Comparison of ENCODE assay signal across 18 cellular contexts in the genomic region with DNA sequence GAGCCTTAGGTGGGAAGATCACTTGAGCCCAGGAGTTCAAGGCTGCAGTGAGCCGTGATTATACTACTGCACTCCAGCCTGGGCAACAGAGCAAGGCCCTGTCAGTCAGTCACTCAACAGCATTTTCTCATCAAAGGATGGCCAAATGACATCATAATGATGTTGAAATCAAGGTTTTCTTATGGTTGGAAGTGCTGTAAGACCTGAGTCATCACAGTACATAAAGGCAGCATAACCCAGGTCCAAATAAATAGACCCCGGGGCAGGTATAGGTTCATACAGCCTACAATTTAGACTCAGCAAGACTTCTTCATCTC.
A peak's percentile ranks its signal among the peaks of the same experiment; 100 is the strongest.
DNase-seq lines count a peak whose midpoint lies in the region; ATAC-seq, FAIRE-seq and TF ChIP-seq lines count a peak whose summit lies in the region.
"Had no signal": no experiment of that assay in that cellular context is flagged by ENCODE, and none has a peak within 500 bp of the region (broad histone marks: within the 10 kb centered on the region; RNA-seq: fewer than 3 reads in every experiment).

No MANE protein-coding gene starts in this region.

- no peak overlapping the region for H3K4me2 ChIP-seq in K562 (ENCODE audit: insufficient read depth, low read length)

- no peak for FAIRE-seq in K562 (lab: Jason Lieb, UNC)
- FAIRE-seq: endothelial cell of umbilical vein had no signal

- H3K27ac ChIP-seq in left ventricle myocardium inferior (replicated peaks) (peak overlapping the region; percentile 42), right atrium auricular region (no peak overlapping the region), K562 (ENCODE audit: extremely low read depth, low read depth, low read length) (no peak overlapping the region), foreskin keratinocyte (no peak overlapping the region)
- H3K27ac ChIP-seq: left lung, SK-N-MC had no signal

- no peaks in the 10 kb centered on the region for H4K20me1 ChIP-seq in K562 (replicated peaks; ENCODE audit: control insufficient read depth, insufficient read depth, low read length)

- H3K27me3 ChIP-seq in left ventricle myocardium inferior (ENCODE audit: low read depth): no peaks in the 10 kb centered on the region
- H3K27me3 ChIP-seq in right atrium auricular region: no peaks in the 10 kb centered on the region
- no peaks in the 10 kb centered on the region; a peak in 1 of 5 replicates for H3K27me3 ChIP-seq in K562 (ENCODE audit: control insufficient read depth in 2 of 2, insufficient read depth in 2 of 2, low read length in 2 of 2)
- no peaks in the 10 kb centered on the region for H3K27me3 ChIP-seq in foreskin keratinocyte
- H3K27me3 ChIP-seq: left lung had no signal

- in situ Hi-C loops in K562 (cut with MboI): no loop called here

- no peak overlapping the region for H3K9ac ChIP-seq in K562 (ENCODE audit: insufficient read depth in 1 of 2, low read depth in 2 of 2, low read length in 2 of 2)

- no peak for TF ChIP-seq POLR2A in K562 (conservative IDR thresholded peaks at IDR 0.05)

- H3K4me3 ChIP-seq in left ventricle myocardium inferior: no peak overlapping the region
- no peak overlapping the region for H3K4me3 ChIP-seq in right atrium auricular region
- H3K4me3 ChIP-seq in K562: no peak overlapping the region
- H3K4me3 ChIP-seq: left lung, SK-N-MC had no signal

- no peak for ATAC-seq in K562
- ATAC-seq in foreskin keratinocyte: peak; percentile 79
- ATAC-seq in HG03439 (IDR thresholded peaks at IDR 0.05; ENCODE audit: unreplicated experiment): no peak
- ATAC-seq: activated naive CD8-positive, alpha-beta T cell treated with anti-CD3 and anti-CD28 coated beads, Interleukin-2, amount 50 U/mL, for 24 hours; stimulated activated naive CD8-positive, alpha-beta T cell treated with anti-CD3 and anti-CD28 coated beads, Interleukin-15, Interleukin-2, amounts not matched to agents 100 U/mL and 50 U/mL, for 24 hours had no signal

- H3K4me1 ChIP-seq in left ventricle myocardium inferior (peaks cover 11% of the 10 kb centered on the region), right atrium auricular region (no peaks in the 10 kb centered on the region), K562 (replicated peaks in 1 of 2; ENCODE audit: control insufficient read depth in 2 of 2, insufficient read depth in 2 of 2, low read length in 2 of 2) (no peaks in the 10 kb centered on the region), foreskin keratinocyte (peaks cover 20% of the 10 kb centered on the region)

- no peak for TF ChIP-seq RAD21 in K562 (CRISPR knock-in tag; conservative IDR thresholded peaks at IDR 0.05 in 1 of 2, IDR thresholded peaks at IDR 0.05 in 1 of 2)

- 35% methylated on average over 1 of the region's 2 CpGs for WGBS in K562 (ENCODE audit: insufficient coverage, low coverage, missing lambda C conversion rate)

- H3K9me1 ChIP-seq in K562 (ENCODE audit: control insufficient read depth, insufficient read depth, low read length): no peaks in the 10 kb centered on the region

- no peak for TF ChIP-seq EP300 in K562 (IDR thresholded peaks at IDR 0.05; ENCODE audit: low read length)

- POLR2A ChIA-PET in K562 (lab: Yijun Ruan, JAX): no interaction called here

- H3K36me3 ChIP-seq in left ventricle myocardium inferior (peaks cover 4% of the 10 kb centered on the region), right atrium auricular region (peaks cover 5% of the 10 kb centered on the region), K562 (ENCODE audit: control insufficient read depth, insufficient read depth, low read length) (no peaks in the 10 kb centered on the region)
- H3K36me3 ChIP-seq: left lung had no signal

- no peaks in the 10 kb centered on the region for H3K79me2 ChIP-seq in K562 (ENCODE audit: control insufficient read depth, insufficient read depth, low read length)

- BruUV-seq in K562 (replicated peaks; lab: Mats Ljungman, UMichigan): no TSS peak

- H3K9me3 ChIP-seq in left ventricle myocardium inferior (replicated peaks) (no peaks in the 10 kb centered on the region), right atrium auricular region (no peaks in the 10 kb centered on the region), K562 (replicated peaks; ENCODE audit: control insufficient read depth, insufficient read depth, low read depth, low read length) (no peaks in the 10 kb centered on the region)
- H3K9me3 ChIP-seq: left lung had no signal

- no peak overlapping the region for H2AFZ ChIP-seq in K562 (ENCODE audit: low read depth, low read length)

- intact Hi-C loops in left ventricle myocardium inferior (cut with micrococcal nuclease): no loop called here
- intact Hi-C loops in K562 (cut with micrococcal nuclease): no loop called here

- no peak for DNase-seq in left ventricle myocardium inferior
- DNase-seq in right atrium auricular region (ENCODE audit: low spot score): no peak
- DNase-seq in K562 (ENCODE audit: extremely low read depth in 1 of 4, low spot score in 3 of 4): no peak
- DNase-seq in foreskin keratinocyte: peak; percentile 62 to 77
- peak; percentile 29 for DNase-seq in stromal cell of bone marrow (ENCODE audit: low read depth)
- DNase-seq in cerebellar nuclear complex (lab: John Stamatoyannopoulos, UW): no peak
- no peak for DNase-seq in GOT3 (lab: John Stamatoyannopoulos, UW)
- DNase-seq: activated CD4-positive, alpha-beta T cell treated with anti-CD3 and anti-CD28 coated beads, Interleukin-2, amount 50 U/mL, for 1 hour; activated naive CD8-positive, alpha-beta T cell treated with anti-CD3 and anti-CD28 coated beads, Interleukin-2, amount 50 U/mL, for 24 hours; activated T-cell treated with anti-CD3 and anti-CD28 coated beads, Interleukin-2, amount 50 U/mL, for 24 hours; CD4-positive, alpha-beta T cell; H9; KBM-7; left lung; stimulated activated naive CD8-positive, alpha-beta T cell treated with anti-CD3 and anti-CD28 coated beads, Interleukin-15, Interleukin-2, amounts not matched to agents 100 U/mL and 50 U/mL, for 24 hours had no signal

- TF ChIP-seq CTCF in left ventricle myocardium inferior (IDR thresholded peaks at IDR 0.05; ENCODE audit: borderline replicate concordance): no peak
- TF ChIP-seq CTCF in right atrium auricular region (IDR thresholded peaks at IDR 0.05): no peak
- TF ChIP-seq CTCF in K562 (IDR thresholded peaks at IDR 0.05 in 2 of 3, conservative IDR thresholded peaks at IDR 0.05 in 1 of 3; ENCODE audit: insufficient read depth in 2 of 3, low read depth in 1 of 3, low read length in 3 of 3): no peak
- TF ChIP-seq CTCF in foreskin keratinocyte (conservative IDR thresholded peaks at IDR 0.05): no peak

- CTCF ChIA-PET in K562 (lab: Yijun Ruan, JAX; ENCODE audit: low intra/inter-chr PET ratio): no interaction called here

TF ChIP-seq in K562, 482 proteins besides CTCF, POLR2A, EP300 and RAD21:
- peak; percentile 13; the same call in 1 of the 2 replicates for TF ChIP-seq ATF3 (IDR thresholded peaks at IDR 0.05)
- no peak for TF ChIP-seq ATF3 (CRISPR knock-in tag; conservative IDR thresholded peaks at IDR 0.05)
- TF ChIP-seq CEBPG (CRISPR knock-in tag; IDR thresholded peaks at IDR 0.05): no peak
- peak in 1 of 2 experiments; percentile 30; a peak in 1 of 4 replicates for TF ChIP-seq CEBPG (tag; conservative IDR thresholded peaks at IDR 0.05 in 1 of 2, IDR thresholded peaks at IDR 0.05 in 1 of 2)
- TF ChIP-seq CBFA2T2 (conservative IDR thresholded peaks at IDR 0.05): no peak

Comparison
In these comparisons a context has a peak if more than half of its experiments do, and no peak if none do; other contexts are left out.
1. DNase-seq: peak in foreskin keratinocyte (2 of 2) and stromal cell of bone marrow (single experiment); none in left ventricle myocardium inferior (single experiment), right atrium auricular region (single experiment), K562 (0 of 4), cerebellar nuclear complex (0 of 2) and GOT3 (single experiment).